ENCODE assay signal across 16 cellular contexts in the genomic region with DNA sequence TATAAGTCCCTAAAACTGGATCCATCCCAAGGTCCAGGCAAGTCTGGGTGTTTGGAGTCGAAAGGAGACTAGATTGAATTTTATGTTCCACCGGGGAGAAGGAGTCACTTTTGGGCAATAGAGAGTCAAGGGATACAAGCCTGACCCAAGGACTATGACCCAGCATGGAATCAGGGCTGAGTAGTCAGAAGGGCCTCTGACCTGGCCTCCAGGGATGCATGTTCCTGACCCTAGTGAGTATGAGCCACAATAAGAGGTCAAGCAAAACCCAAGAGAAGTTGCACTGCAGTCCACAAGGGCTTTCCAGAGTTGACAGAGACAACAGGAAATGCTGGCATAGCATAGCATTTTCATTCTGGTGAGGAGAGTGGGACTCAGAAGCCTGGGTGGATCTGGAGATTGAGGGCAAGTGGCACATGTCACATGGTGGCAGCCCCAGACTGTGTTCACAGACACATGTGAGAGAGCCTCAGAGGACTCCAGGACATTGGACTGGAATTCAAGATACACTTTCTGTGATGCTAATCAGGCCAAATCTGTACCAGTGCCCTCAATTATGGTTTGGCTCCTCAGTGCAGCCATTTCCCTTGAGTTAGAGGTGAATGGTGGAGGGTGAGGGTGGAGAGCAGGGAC.
"Had no signal": no experiment of that assay in that cellular context is flagged by ENCODE, and none has a peak within 500 bp of the region (broad histone marks: within the 10 kb centered on the region; RNA-seq: fewer than 3 reads in every experiment).

No MANE protein-coding gene starts in this region.

- H3K79me2 ChIP-seq: hepatocyte had no signal

- H3K4me3 Mint-ChIP-seq: naive B cell, nephron had no signal

- H3K36me3 Mint-ChIP-seq: naive B cell had no signal

- H3K9me3 ChIP-seq: colonic mucosa, esophagus squamous epithelium, left ventricle myocardium inferior, stomach had no signal

- DNase-seq: colonic mucosa; dermis blood vessel endothelial cell; esophagus squamous epithelium; foreskin melanocyte; head of caudate nucleus; kidney; left cardiac atrium; left ventricle myocardium inferior; naive B cell; stimulated activated CD4-positive, alpha-beta T cell treated with anti-CD3 and anti-CD28 coated beads, Interleukin-2, amount 100 ng/mL, for 48 hours; stomach; trophoblast cell had no signal

- H3K27ac Mint-ChIP-seq: nephron had no signal

- H3K27me3 Mint-ChIP-seq: naive B cell had no signal

- H3K27ac ChIP-seq: colonic mucosa, esophagus squamous epithelium, hepatocyte, left ventricle myocardium inferior, stomach had no signal

- H3K4me1 Mint-ChIP-seq: naive B cell had no signal

- H3K27me3 ChIP-seq: colonic mucosa, esophagus squamous epithelium, hepatocyte, stomach had no signal

- H3K4me3 ChIP-seq: colonic mucosa, esophagus squamous epithelium, hepatocyte, left ventricle myocardium inferior, lung, smooth muscle cell, stomach had no signal

- H3K9me3 Mint-ChIP-seq: nephron had no signal

- H2AFZ ChIP-seq: hepatocyte had no signal

- H3K4me2 ChIP-seq: hepatocyte, smooth muscle cell had no signal

- H3K36me3 ChIP-seq: colonic mucosa, esophagus squamous epithelium had no signal

- H3K4me1 ChIP-seq: colonic mucosa, left ventricle myocardium inferior, stomach had no signal
